Comparison of ENCODE assay signal across 1 cellular context in genomic region chr16:48244080-48244862, GRCh38.
TF ChIP-seq lines count a peak whose summit lies in the region.

Gene LONP2 (plus strand): TSS chr16:48244300. CDS start chr16:48244389, 89 bp downstream.

TF ChIP-seq in HCT116, 20 proteins besides CTCF, POLR2A, EP300 and RAD21 (continued from another document):
- TF ChIP-seq ZBTB33 (IDR thresholded peaks at IDR 0.05; ENCODE audit: extremely low read depth, insufficient replicate concordance, low read length): peak; percentile 85
- no peak for TF ChIP-seq TCF7L2 (IDR thresholded peaks at IDR 0.05; ENCODE audit: borderline replicate concordance, extremely low read depth, insufficient read depth, insufficient read length)
- TF ChIP-seq FOSL1 (IDR thresholded peaks at IDR 0.05; ENCODE audit: low read depth): no peak
- TF ChIP-seq ELF1 (IDR thresholded peaks at IDR 0.05; ENCODE audit: borderline replicate concordance, low read depth): peak; percentile 81
- TF ChIP-seq EZH2 (IDR thresholded peaks at IDR 0.05): no peak
- no peak for TF ChIP-seq EZH2phosphoT487 (IDR thresholded peaks at IDR 0.05; ENCODE audit: borderline replicate concordance)
- TF ChIP-seq SP1 (IDR thresholded peaks at IDR 0.05; ENCODE audit: low read depth): peak; percentile 79
